Comparison of ENCODE assay signal across 8 cellular contexts in genomic region chr10:90319188-90319914, GRCh38.
DNase-seq lines count a peak whose midpoint lies in the region; ATAC-seq and TF ChIP-seq lines count a peak whose summit lies in the region.

No MANE protein-coding gene starts in this region.

- H3K9ac ChIP-seq in SK-N-SH (no peak overlapping the region), iPS-18a (ENCODE audit: low read length) (no peak overlapping the region)

- peak; percentile 9 for DNase-seq in DMS153 treated with DMSO at 0.1 percent for 48 hours (lab: John Stamatoyannopoulos, UW; ENCODE audit: unreplicated experiment)
- no peak for DNase-seq in SK-N-SH
- no peak for DNase-seq in NCI-H1436 (lab: John Stamatoyannopoulos, UW)
- no peak for DNase-seq in activated T-helper 2 cell treated with anti-CD3 and anti-CD28 coated beads, Interferon-gamma antibody, Interleukin-2, Interleukin-4, amounts not matched to agents 10 μg/mL and 5 μg/mL and 100 μg/mL, durations not matched to agents 14 hours and 24 hours and 36 hours (ENCODE audit: low spot score)
- no peak for DNase-seq in left lobe of liver (ENCODE audit: low spot score)

- no peak overlapping the region for H3K27ac Mint-ChIP-seq in activated T-helper 2 cell treated with anti-CD3 and anti-CD28 coated beads, Interferon-gamma antibody, Interleukin-2, Interleukin-4, amounts not matched to agents 10 μg/mL and 5 μg/mL and 100 μg/mL, durations not matched to agents 14 hours and 24 hours and 36 hours

- no peaks in the 10 kb centered on the region for H3K9me2 ChIP-seq in SK-N-SH

- no peaks in the 10 kb centered on the region for H3K9me3 Mint-ChIP-seq in activated T-helper 2 cell treated with anti-CD3 and anti-CD28 coated beads, Interferon-gamma antibody, Interleukin-2, Interleukin-4, amounts not matched to agents 10 μg/mL and 5 μg/mL and 100 μg/mL, durations not matched to agents 14 hours and 24 hours and 36 hours

- H3K36me3 ChIP-seq in SK-N-SH (replicated peaks in 1 of 2; ENCODE audit: control insufficient read depth in 1 of 2, insufficient read depth in 2 of 2, low read length in 1 of 2) (no peaks in the 10 kb centered on the region), iPS-18a (ENCODE audit: control insufficient read depth, low read depth, low read length) (no peaks in the 10 kb centered on the region)

- TF ChIP-seq CTCF in SK-N-SH (IDR thresholded peaks at IDR 0.05) = no peak

- H2AFZ ChIP-seq in SK-N-SH (ENCODE audit: low read depth) = no peak overlapping the region

- peaks cover 6% of the 10 kb centered on the region for H3K4me1 Mint-ChIP-seq in activated T-helper 2 cell treated with anti-CD3 and anti-CD28 coated beads, Interferon-gamma antibody, Interleukin-2, Interleukin-4, amounts not matched to agents 10 μg/mL and 5 μg/mL and 100 μg/mL, durations not matched to agents 14 hours and 24 hours and 36 hours (ENCODE audit: low read depth)

- H3K27ac ChIP-seq in SK-N-SH (ENCODE audit: low read depth in 2 of 2, low read length in 1 of 2) (no peak overlapping the region), iPS-18a (ENCODE audit: low read length) (peak overlapping the region; percentile 21)

- H3K27me3 ChIP-seq in SK-N-SH (ENCODE audit: insufficient read depth) (0 out of 2 replicates have a peak, but pooled peaks cover 7% of the 10 kb centered on the region), iPS-18a (ENCODE audit: control insufficient read depth, insufficient read depth, low read length) (no peaks in the 10 kb centered on the region)

- no peaks in the 10 kb centered on the region; a peak in 1 of 4 replicates for H3K4me1 ChIP-seq in SK-N-SH (ENCODE audit: control insufficient read depth in 1 of 2, insufficient read depth in 2 of 2, low read depth in 1 of 2, low read length in 1 of 2)
- peaks cover 32% of the 10 kb centered on the region for H3K4me1 ChIP-seq in iPS-18a (ENCODE audit: control insufficient read depth, low read depth, low read length)

- no peak overlapping the region for H3K4me3 Mint-ChIP-seq in activated T-helper 2 cell treated with anti-CD3 and anti-CD28 coated beads, Interferon-gamma antibody, Interleukin-2, Interleukin-4, amounts not matched to agents 10 μg/mL and 5 μg/mL and 100 μg/mL, durations not matched to agents 14 hours and 24 hours and 36 hours (ENCODE audit: low read depth)

- ATAC-seq in GM19324 (IDR thresholded peaks at IDR 0.05; ENCODE audit: low FRiP score, unreplicated experiment) (peak; percentile 66), HG03139 (IDR thresholded peaks at IDR 0.05; ENCODE audit: unreplicated experiment) (peak; percentile 63), left lobe of liver (no peak)

- H3K4me2 ChIP-seq in SK-N-SH = peak overlapping the region; percentile 46

- H3K9me3 ChIP-seq in SK-N-SH = no peaks in the 10 kb centered on the region
- no peaks in the 10 kb centered on the region for H3K9me3 ChIP-seq in iPS-18a (ENCODE audit: control insufficient read depth, low read depth, low read length)

- 0 out of 4 replicates have a peak overlapping the region, but pooled peaks of 1 of the 2 experiments have one; percentile 25 for H3K4me3 ChIP-seq in SK-N-SH (ENCODE audit: low read depth in 2 of 2, low read length in 1 of 2)
- H3K4me3 ChIP-seq in iPS-18a (ENCODE audit: low read length) = peak overlapping the region; percentile 40

- no peaks in the 10 kb centered on the region for H4K20me1 ChIP-seq in SK-N-SH (ENCODE audit: insufficient read depth)

- WGBS in SK-N-SH (ENCODE audit: low lambda C conversion rate) = 3% methylated on average over 5 of the region's 5 CpGs

- TF ChIP-seq RAD21 in SK-N-SH (IDR thresholded peaks at IDR 0.05; ENCODE audit: low read length) = no peak

- peak in 1 of 2 experiments; percentile 54; a peak in 1 of 4 replicates for TF ChIP-seq EP300 in SK-N-SH (IDR thresholded peaks at IDR 0.05; ENCODE audit: borderline replicate concordance in 1 of 2, low read depth in 1 of 2, low read length in 1 of 2)

- intact Hi-C loops in activated T-helper 2 cell treated with anti-CD3 and anti-CD28 coated beads, Interferon-gamma antibody, Interleukin-2, Interleukin-4, amounts not matched to agents 10 μg/mL and 5 μg/mL and 100 μg/mL, durations not matched to agents 14 hours and 24 hours and 36 hours (cut with micrococcal nuclease) = no loop called here

- no peaks in the 10 kb centered on the region for H3F3A ChIP-seq in SK-N-SH (replicated peaks; ENCODE audit: insufficient read depth)

- CTCF ChIA-PET in SK-N-SH (lab: Yijun Ruan, JAX) = interaction anchor here (2.8 kb wide), 1 partner anchor 9 kb away, joined by 7 read pairs; no protein-coding TSS in a partner anchor

- H3K27me3 Mint-ChIP-seq in activated T-helper 2 cell treated with anti-CD3 and anti-CD28 coated beads, Interferon-gamma antibody, Interleukin-2, Interleukin-4, amounts not matched to agents 10 μg/mL and 5 μg/mL and 100 μg/mL, durations not matched to agents 14 hours and 24 hours and 36 hours (ENCODE audit: low read depth) = no peaks in the 10 kb centered on the region

- no peaks in the 10 kb centered on the region for H3K79me2 ChIP-seq in SK-N-SH (ENCODE audit: insufficient read depth)

- H3K36me3 Mint-ChIP-seq in activated T-helper 2 cell treated with anti-CD3 and anti-CD28 coated beads, Interferon-gamma antibody, Interleukin-2, Interleukin-4, amounts not matched to agents 10 μg/mL and 5 μg/mL and 100 μg/mL, durations not matched to agents 14 hours and 24 hours and 36 hours (ENCODE audit: low read depth) = no peaks in the 10 kb centered on the region

- POLR2A ChIA-PET in SK-N-SH (lab: Yijun Ruan, JAX) = no interaction called here

TF ChIP-seq in SK-N-SH, 30 proteins besides CTCF, POLR2A, EP300 and RAD21:
- TF ChIP-seq REST (IDR thresholded peaks at IDR 0.05; ENCODE audit: low read depth, low read length) = 0 out of 2 replicates have a peak, but pooled peaks have one; percentile 18
- peak; percentile 91 for TF ChIP-seq TCF12 (IDR thresholded peaks at IDR 0.05)
- TF ChIP-seq TEAD4 (IDR thresholded peaks at IDR 0.05; ENCODE audit: borderline replicate concordance, insufficient read depth) = peak; percentile 42; the same call in 1 of the 2 replicates
- TF ChIP-seq YY1 (IDR thresholded peaks at IDR 0.05; ENCODE audit: low read depth) = peak; percentile 53; the same call in 1 of the 2 replicates
- TF ChIP-seq MXI1 (IDR thresholded peaks at IDR 0.05; ENCODE audit: low read depth, low read length) = no peak
- no peak for TF ChIP-seq RFX5 (IDR thresholded peaks at IDR 0.05; ENCODE audit: low read length)
- TF ChIP-seq POLR2AphosphoS5 (IDR thresholded peaks at IDR 0.05; ENCODE audit: low read depth, low read length) = peak; percentile 30; the same call in 1 of the 2 replicates
- peak; percentile 76 for TF ChIP-seq NFIC (IDR thresholded peaks at IDR 0.05; ENCODE audit: borderline replicate concordance)
- TF ChIP-seq PBX3 (IDR thresholded peaks at IDR 0.05) = peak; percentile 56
- TF ChIP-seq CHD2 (IDR thresholded peaks at IDR 0.05; ENCODE audit: low read length, partially characterized antibody) = no peak
- peak; percentile 96 for TF ChIP-seq JUND (IDR thresholded peaks at IDR 0.05)
- peak; percentile 79; the same call in 1 of the 2 replicates for TF ChIP-seq RXRA (IDR thresholded peaks at IDR 0.05; ENCODE audit: borderline replicate concordance, low read depth)
- peak; percentile 98 for TF ChIP-seq FOSL2 (IDR thresholded peaks at IDR 0.05; ENCODE audit: borderline replicate concordance, low read depth)
- TF ChIP-seq MAX (IDR thresholded peaks at IDR 0.05; ENCODE audit: low read depth) = peak; percentile 48; the same call in 1 of the 2 replicates
TF ChIP-seq in SK-N-SH: peak in this region for 11.
